In genomic region chr1:10825592-10825991, GRCh38 we compare ENCODE assay signal across 1 cellular context.
A peak's percentile ranks its signal among the peaks of the same experiment; 100 is the strongest.
TF ChIP-seq lines count a peak whose summit lies in the region.

No MANE protein-coding gene starts in this region.

TF ChIP-seq in HEK293, 187 proteins besides CTCF, POLR2A, EP300 and RAD21 (continued from another document):
- TF ChIP-seq PRDM6 (tag by site-specific recombination; IDR thresholded peaks at IDR 0.05) (no peak), ZNF169 (tag by site-specific recombination; IDR thresholded peaks at IDR 0.05) (no peak), ZNF785 (tag by site-specific recombination; IDR thresholded peaks at IDR 0.05) (no peak), EGR2 (tag by site-specific recombination; IDR thresholded peaks at IDR 0.05; ENCODE audit: low read depth) (peak; percentile 14; the same call in 1 of the 2 replicates), SALL2 (tag by site-specific recombination; IDR thresholded peaks at IDR 0.05; ENCODE audit: borderline replicate concordance) (no peak)
TF ChIP-seq in HEK293: peak in this region for 5.
